Comparison of ENCODE assay signal across 1 cellular context in genomic region chr11:123519797-123520193, GRCh38.
TF ChIP-seq lines count a peak whose summit lies in the region.

No MANE protein-coding gene starts in this region.

TF ChIP-seq in GM23338, 12 proteins besides CTCF, POLR2A, EP300 and RAD21:
- TF ChIP-seq JUNB (IDR thresholded peaks at IDR 0.05; ENCODE audit: unreplicated experiment) (no peak), POLR2AphosphoS5 (IDR thresholded peaks at IDR 0.05; ENCODE audit: low read depth) (no peak)
